8 cellular contexts compared by ENCODE assay signal in genomic region chr10:35126530-35127288, GRCh38. TPM values are rescaled to one million over a fixed set of nuclear protein-coding genes. Genes with fewer than 3 reads are reported as not detected.
DNase-seq lines count a peak whose midpoint lies in the region; ATAC-seq, FAIRE-seq and TF ChIP-seq lines count a peak whose summit lies in the region.

Gene CREM, plus strand, starts transcription at chr10:35126846. Its CDS starts 10,990 bp downstream, at chr10:35137836.

- H3K27ac ChIP-seq in adrenal gland (peak within 1 kb of the TSS; percentile 99 to 100 (median 100)), heart right ventricle (peak within 1 kb of the TSS; percentile 97 to 100 (median 100)), upper lobe of right lung (peak within 1 kb of the TSS; percentile 97)

- H3K4me3 ChIP-seq in adrenal gland (peak within 1 kb of the TSS; percentile 55 to 93 (median 82)), heart right ventricle (peak within 1 kb of the TSS; percentile 57 to 92 (median 82)), upper lobe of right lung (peak within 1 kb of the TSS; percentile 64)

- H3K36me3 ChIP-seq in adrenal gland (replicated peaks in 1 of 2): no peaks in the 10 kb centered on the region
- no peaks in the 10 kb centered on the region for H3K36me3 ChIP-seq in heart right ventricle
- no peaks in the 10 kb centered on the region for H3K36me3 ChIP-seq in upper lobe of right lung

- TF ChIP-seq POLR2A in GM12892 (IDR thresholded peaks at IDR 0.05; ENCODE audit: low read depth, low read length) (peak; percentile 95), adrenal gland (IDR thresholded peaks at IDR 0.05) (peak; percentile 100)

- no peaks in the 10 kb centered on the region for H3K9me3 Mint-ChIP-seq in T-cell

- H3K4me3 Mint-ChIP-seq in T-cell: peak within 1 kb of the TSS; percentile 88 to 90 (median 89)

- H3K27me3 ChIP-seq in adrenal gland (no peaks in the 10 kb centered on the region), heart right ventricle (no peaks in the 10 kb centered on the region), upper lobe of right lung (no peaks in the 10 kb centered on the region)

- 0 to 1% (median 0%) methylated on average over 15 to 80 of the region's 80 CpGs for WGBS in adrenal gland, 4 donors
- WGBS in heart right ventricle, 2 donors: 1 to 2% methylated on average over 53 to 80 of the region's 80 CpGs

- peak; percentile 98 for FAIRE-seq in GM12892 (lab: Jason Lieb, UNC)

- intact Hi-C loops in adrenal gland (cut with DNase I) (no loop called here), heart right ventricle (cut with DNase I) (loop anchor here in 9 of 10 donors (1.0 to 10.0 kb wide), 7 partner anchors 66 to 438 kb away; partner anchors contain the start of gene CCNY (in 3 of the 9)), posterior vena cava (cut with DNase I) (loop anchor here in 1 of 2 donors (5.0 kb wide), 1 partner anchor 71 kb away; no protein-coding TSS in a partner anchor), upper lobe of right lung (cut with DNase I) (no loop called here)

- CTCF ChIA-PET in T-cell (lab: Charles Lee): interaction anchor here (0.6 to 12.6 kb wide), 18 partner anchors 8 to 198 kb away, joined by 3 to 253 read pairs (median 5); partner anchors contain the start of gene CUL2 (in 1 of the 2)

- H3K27ac Mint-ChIP-seq in T-cell: peak within 1 kb of the TSS; percentile 94 to 95

- H3K4me1 Mint-ChIP-seq in T-cell: peaks cover 35 to 57% (median 38%) of the 10 kb centered on the region in 3 donors

- H3K9me3 ChIP-seq in adrenal gland (replicated peaks in 1 of 3) (no peaks in the 10 kb centered on the region), heart right ventricle (no peaks in the 10 kb centered on the region), upper lobe of right lung (no peaks in the 10 kb centered on the region)

- TF ChIP-seq CTCF in adrenal gland (IDR thresholded peaks at IDR 0.05): peak; percentile 75 to 98 (median 94)
- TF ChIP-seq CTCF in heart right ventricle (IDR thresholded peaks at IDR 0.05): peak; percentile 84 to 96 (median 88)
- TF ChIP-seq CTCF in upper lobe of right lung (IDR thresholded peaks at IDR 0.05): peak; percentile 84

- H3K27me3 Mint-ChIP-seq in T-cell: no peaks in the 10 kb centered on the region

- no peaks in the 10 kb centered on the region for H3K36me3 Mint-ChIP-seq in T-cell

- DNase-seq in GM12892 (ENCODE audit: insufficient read length): peak; percentile 80
- peak; percentile 87 for DNase-seq in NCI-H1436 treated with DMSO at 0.1 percent for 48 hours (lab: John Stamatoyannopoulos, UW)
- peak; percentile 97 to 100 (median 99) for DNase-seq in T-cell
- DNase-seq in adrenal gland: peak; percentile 99 to 100 (median 100)
- DNase-seq in heart right ventricle: peak; percentile 99 to 100
- peak; percentile 99 for DNase-seq in posterior vena cava (ENCODE audit: low spot score)
- DNase-seq in upper lobe of right lung: peak; percentile 100

- peak; percentile 78 for ATAC-seq in HG02852 (IDR thresholded peaks at IDR 0.05; ENCODE audit: unreplicated experiment)
- peak; percentile 83 to 90 (median 88) for ATAC-seq in T-cell (replicated peaks in 1 of 4)
- peak; percentile 94 to 99 (median 97) for ATAC-seq in heart right ventricle
- ATAC-seq in upper lobe of right lung: peak; percentile 97

- POLR2A ChIA-PET in T-cell (lab: Charles Lee): interaction anchor here (0.6 to 6.4 kb wide), 16 partner anchors 23 to 225 kb away, joined by 3 to 261 read pairs (median 4); no protein-coding TSS in a partner anchor

- H3K4me1 ChIP-seq in adrenal gland (replicated peaks in 1 of 2) (peaks cover 6 to 44% of the 10 kb centered on the region in 2 donors), heart right ventricle (peaks cover 3 to 38% (median 21%) of the 10 kb centered on the region in 9 donors), upper lobe of right lung (peaks cover 21% of the 10 kb centered on the region)

RNA-seq across cellular contexts. Expression of gene CREM, which starts in this region (rescaled TPM):
- 56.9 TPM for polyA plus RNA-seq in GM12892 (2012; ENCODE audit: missing spikeins)
- total RNA-seq in T-cell (10 to 100 TPM; 20.6 to 57.2 (median 26.0) TPM), adrenal gland (100 to 1,000 TPM in 5 of 8 donors, 10 to 100 TPM in 3; 75.2 to 266 (median 110) TPM), heart right ventricle (10 to 100 TPM; 44.1 to 91.7 (median 57.6) TPM), posterior vena cava (10 to 100 TPM; 41.6 to 43.7 TPM), upper lobe of right lung (24.3 TPM)
- polyA plus RNA-seq in adrenal gland (100 to 1,000 TPM; 106 to 340 (median 136) TPM), heart right ventricle (10 to 100 TPM; 37.8 to 81.5 TPM)

Comparison
In these comparisons a context has a peak if more than half of its experiments do, and no peak if none do; other contexts are left out.
1. Peak in every context shown above with its lines: DNase-seq, ATAC-seq, H3K4me3 ChIP-seq and H3K27ac ChIP-seq.
2. intact Hi-C loops: an anchor here in heart right ventricle (1.0 to 10.0 kb wide); none called in adrenal gland and upper lobe of right lung.